In genomic region chr17:2800367-2800766, GRCh38 we compare ENCODE assay signal across 25 cellular contexts. TPM values are rescaled to one million over a fixed set of nuclear protein-coding genes. Genes with fewer than 3 reads are reported as not detected.
"Had no signal": no experiment of that assay in that cellular context is flagged by ENCODE, and none has a peak within 500 bp of the region (broad histone marks: within the 10 kb centered on the region; RNA-seq: fewer than 3 reads in every experiment).

No MANE protein-coding gene starts in this region.

- H3K27me3 ChIP-seq: ascending aorta, ovary, right lobe of liver had no signal

- H3K9me3 ChIP-seq: ascending aorta, esophagus squamous epithelium, ovary, psoas muscle, right lobe of liver, stomach, thoracic aorta, upper lobe of right lung had no signal

- H3K27ac ChIP-seq: ascending aorta, esophagus squamous epithelium, ovary, psoas muscle, right lobe of liver, stomach, thoracic aorta, upper lobe of right lung had no signal

- H3K4me3 Mint-ChIP-seq: activated CD4-positive, alpha-beta T cell treated with anti-CD3 and anti-CD28 coated beads, Interleukin-2, amount 10 ng/mL, durations not matched to agents 7 days and 5 days; activated naive CD4-positive, alpha-beta T cell treated with anti-CD3 and anti-CD28 coated beads, Interleukin-2, amount 10 ng/mL, durations not matched to agents 7 days and 5 days; activated naive CD8-positive, alpha-beta T cell treated with anti-CD3 and anti-CD28 coated beads, Interleukin-2, amount 50 U/mL, for 24 hours; dendritic cell treated with granulocyte-macrophage colony-stimulating factor and Interleukin-4, amounts not matched to agents 40 ng/mL and 50 ng/mL, for 4 days had no signal

- ATAC-seq: activated CD4-positive, CD25-positive, alpha-beta regulatory T cell treated with anti-CD3 and anti-CD28 coated beads, Interleukin-2, amount 50 U/mL, for 24 hours; activated naive CD8-positive, alpha-beta T cell treated with anti-CD3 and anti-CD28 coated beads, Interleukin-2, amount 50 U/mL, for 24 hours; psoas muscle; right lobe of liver; upper lobe of right lung had no signal

- H3K4me3 ChIP-seq: ascending aorta, esophagus squamous epithelium, ovary, psoas muscle, right lobe of liver, stomach, thoracic aorta, upper lobe of right lung had no signal

- H3K4me1 ChIP-seq: ascending aorta, psoas muscle, right lobe of liver, upper lobe of right lung had no signal

- DNase-seq: activated CD4-positive, alpha-beta T cell treated with anti-CD3 and anti-CD28 coated beads, Interleukin-2, amount 10 ng/mL, durations not matched to agents 7 days and 5 days; activated CD8-positive, alpha-beta memory T cell treated with anti-CD3 and anti-CD28 coated beads, Interleukin-2, amount 50 U/mL, for 4 hours; activated effector memory CD4-positive, alpha-beta T cell treated with Interleukin-2 at 50 U/mL for 16 hours; activated naive CD4-positive, alpha-beta T cell treated with anti-CD3 and anti-CD28 coated beads, Interleukin-2, amount 10 ng/mL, durations not matched to agents 7 days and 5 days; activated naive CD8-positive, alpha-beta T cell treated with anti-CD3 and anti-CD28 coated beads, Interleukin-2, amount 50 U/mL, for 24 hours; activated T-cell treated with anti-CD3 and anti-CD28 coated beads, Interleukin-2, amount 50 U/mL, for 48 hours; effector memory CD4-positive, alpha-beta T cell; esophagus squamous epithelium; hippocampal formation; islet precursor cell; midbrain; ovary; psoas muscle; right lobe of liver; small intestine; stimulated activated CD4-positive, alpha-beta T cell treated with anti-CD3 and anti-CD28 coated beads, Interleukin-15, amount 100 ng/mL, for 24 hours; stimulated activated CD4-positive, alpha-beta T cell treated with anti-CD3 and anti-CD28 coated beads, Interleukin-2, amount 100 ng/mL, for 48 hours; stomach; upper lobe of right lung had no signal

- H3K36me3 ChIP-seq: ascending aorta, esophagus squamous epithelium, ovary, right lobe of liver, stomach, thoracic aorta, upper lobe of right lung had no signal

- H3K9me3 Mint-ChIP-seq: activated CD4-positive, alpha-beta T cell treated with anti-CD3 and anti-CD28 coated beads, Interleukin-2, amount 10 ng/mL, durations not matched to agents 7 days and 5 days; activated naive CD4-positive, alpha-beta T cell treated with anti-CD3 and anti-CD28 coated beads, Interleukin-2, amount 10 ng/mL, durations not matched to agents 7 days and 5 days; activated naive CD8-positive, alpha-beta T cell treated with anti-CD3 and anti-CD28 coated beads, Interleukin-2, amount 50 U/mL, for 24 hours; dendritic cell treated with granulocyte-macrophage colony-stimulating factor and Interleukin-4, amounts not matched to agents 40 ng/mL and 50 ng/mL, for 4 days had no signal

- H3K27ac Mint-ChIP-seq: activated CD4-positive, alpha-beta T cell treated with anti-CD3 and anti-CD28 coated beads, Interleukin-2, amount 10 ng/mL, durations not matched to agents 7 days and 5 days; activated naive CD4-positive, alpha-beta T cell treated with anti-CD3 and anti-CD28 coated beads, Interleukin-2, amount 10 ng/mL, durations not matched to agents 7 days and 5 days; activated naive CD8-positive, alpha-beta T cell treated with anti-CD3 and anti-CD28 coated beads, Interleukin-2, amount 50 U/mL, for 24 hours had no signal

- H3K27me3 Mint-ChIP-seq: dendritic cell treated with granulocyte-macrophage colony-stimulating factor and Interleukin-4, amounts not matched to agents 40 ng/mL and 50 ng/mL, for 4 days had no signal

RNA-seq across cellular contexts. Expression of gene CCDC92B, which starts 50.9 kb away (rescaled TPM):
- total RNA-seq: ascending aorta, bronchial epithelial cell, lung microvascular endothelial cell, right lobe of liver had no signal
